Comparison of ENCODE assay signal across 2 cellular contexts in the genomic region with DNA sequence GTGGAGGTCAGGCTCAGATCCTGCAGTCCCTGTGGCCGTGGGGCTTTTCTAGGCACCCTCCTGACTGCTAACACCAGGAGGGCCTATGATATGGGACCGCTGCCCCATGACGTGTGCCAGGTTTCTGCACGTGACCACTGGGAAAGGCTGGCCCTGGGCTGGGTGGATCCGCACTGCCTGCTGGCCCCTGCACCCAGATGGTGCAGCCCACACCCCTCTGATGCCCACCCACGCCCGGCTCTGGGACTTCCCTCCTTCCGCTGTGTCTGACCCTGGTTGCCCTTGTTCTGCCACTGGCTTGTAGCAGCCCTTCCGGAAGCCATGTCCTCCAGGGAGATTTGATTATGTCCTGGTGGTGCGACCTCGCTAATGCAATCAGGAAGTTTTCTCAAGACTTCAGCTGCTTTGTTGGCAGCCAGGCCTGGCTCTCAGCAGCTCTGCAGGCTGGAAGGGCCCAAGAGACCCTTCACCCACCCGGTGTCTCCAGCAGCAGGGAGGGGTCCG.
TF ChIP-seq lines count a peak whose summit lies in the region.
"Not testable (repeated sequence)": the region's sequence is repeated elsewhere in the genome, so short reads cannot be mapped to it uniquely, and the experiment has no call there.

No MANE protein-coding gene starts in this region.

TF ChIP-seq in SK-N-SH treated with all-trans-retinoic acid at 6 μM for 48 hours, 23 proteins besides CTCF, POLR2A, EP300 and RAD21 (continued from another document):
- TF ChIP-seq, protein P1, sequence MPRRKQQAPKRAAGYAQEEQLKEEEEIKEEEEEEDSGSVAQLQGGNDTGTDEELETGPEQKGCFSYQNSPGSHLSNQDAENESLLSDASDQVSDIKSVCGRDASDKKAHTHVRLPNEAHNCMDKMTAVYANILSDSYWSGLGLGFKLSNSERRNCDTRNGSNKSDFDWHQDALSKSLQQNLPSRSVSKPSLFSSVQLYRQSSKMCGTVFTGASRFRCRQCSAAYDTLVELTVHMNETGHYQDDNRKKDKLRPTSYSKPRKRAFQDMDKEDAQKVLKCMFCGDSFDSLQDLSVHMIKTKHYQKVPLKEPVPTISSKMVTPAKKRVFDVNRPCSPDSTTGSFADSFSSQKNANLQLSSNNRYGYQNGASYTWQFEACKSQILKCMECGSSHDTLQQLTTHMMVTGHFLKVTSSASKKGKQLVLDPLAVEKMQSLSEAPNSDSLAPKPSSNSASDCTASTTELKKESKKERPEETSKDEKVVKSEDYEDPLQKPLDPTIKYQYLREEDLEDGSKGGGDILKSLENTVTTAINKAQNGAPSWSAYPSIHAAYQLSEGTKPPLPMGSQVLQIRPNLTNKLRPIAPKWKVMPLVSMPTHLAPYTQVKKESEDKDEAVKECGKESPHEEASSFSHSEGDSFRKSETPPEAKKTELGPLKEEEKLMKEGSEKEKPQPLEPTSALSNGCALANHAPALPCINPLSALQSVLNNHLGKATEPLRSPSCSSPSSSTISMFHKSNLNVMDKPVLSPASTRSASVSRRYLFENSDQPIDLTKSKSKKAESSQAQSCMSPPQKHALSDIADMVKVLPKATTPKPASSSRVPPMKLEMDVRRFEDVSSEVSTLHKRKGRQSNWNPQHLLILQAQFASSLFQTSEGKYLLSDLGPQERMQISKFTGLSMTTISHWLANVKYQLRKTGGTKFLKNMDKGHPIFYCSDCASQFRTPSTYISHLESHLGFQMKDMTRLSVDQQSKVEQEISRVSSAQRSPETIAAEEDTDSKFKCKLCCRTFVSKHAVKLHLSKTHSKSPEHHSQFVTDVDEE (CRISPR knock-in tag; IDR thresholded peaks at IDR 0.05), result peak; percentile 91
- TF ChIP-seq ARNTL (CRISPR knock-in tag; IDR thresholded peaks at IDR 0.05; ENCODE audit: borderline replicate concordance, low read depth) (peak; percentile 14; the same call in 1 of the 2 replicates), ZFP3 (CRISPR knock-in tag; IDR thresholded peaks at IDR 0.05) (peak; percentile 75; the same call in 1 of the 2 replicates), ZNF565 (CRISPR knock-in tag; conservative IDR thresholded peaks at IDR 0.05; ENCODE audit: low read depth) (0 out of 2 replicates have a peak, but pooled peaks have one; percentile 70), ZNF8 (CRISPR knock-in tag; IDR thresholded peaks at IDR 0.05) (peak; percentile 46; the same call in 1 of the 2 replicates)

TF ChIP-seq in HepG2, 621 proteins besides CTCF, POLR2A, EP300 and RAD21:
- TF ChIP-seq, protein P2, sequence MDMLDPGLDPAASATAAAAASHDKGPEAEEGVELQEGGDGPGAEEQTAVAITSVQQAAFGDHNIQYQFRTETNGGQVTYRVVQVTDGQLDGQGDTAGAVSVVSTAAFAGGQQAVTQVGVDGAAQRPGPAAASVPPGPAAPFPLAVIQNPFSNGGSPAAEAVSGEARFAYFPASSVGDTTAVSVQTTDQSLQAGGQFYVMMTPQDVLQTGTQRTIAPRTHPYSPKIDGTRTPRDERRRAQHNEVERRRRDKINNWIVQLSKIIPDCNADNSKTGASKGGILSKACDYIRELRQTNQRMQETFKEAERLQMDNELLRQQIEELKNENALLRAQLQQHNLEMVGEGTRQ (IDR thresholded peaks at IDR 0.05; ENCODE audit: low read depth, low read length), result not testable (repeated sequence)
- TF ChIP-seq, protein P2 (CRISPR knock-in tag; IDR thresholded peaks at IDR 0.05; ENCODE audit: borderline replicate concordance), result peak; percentile 24; the same call in 1 of the 2 replicates
- TF ChIP-seq, protein P3, sequence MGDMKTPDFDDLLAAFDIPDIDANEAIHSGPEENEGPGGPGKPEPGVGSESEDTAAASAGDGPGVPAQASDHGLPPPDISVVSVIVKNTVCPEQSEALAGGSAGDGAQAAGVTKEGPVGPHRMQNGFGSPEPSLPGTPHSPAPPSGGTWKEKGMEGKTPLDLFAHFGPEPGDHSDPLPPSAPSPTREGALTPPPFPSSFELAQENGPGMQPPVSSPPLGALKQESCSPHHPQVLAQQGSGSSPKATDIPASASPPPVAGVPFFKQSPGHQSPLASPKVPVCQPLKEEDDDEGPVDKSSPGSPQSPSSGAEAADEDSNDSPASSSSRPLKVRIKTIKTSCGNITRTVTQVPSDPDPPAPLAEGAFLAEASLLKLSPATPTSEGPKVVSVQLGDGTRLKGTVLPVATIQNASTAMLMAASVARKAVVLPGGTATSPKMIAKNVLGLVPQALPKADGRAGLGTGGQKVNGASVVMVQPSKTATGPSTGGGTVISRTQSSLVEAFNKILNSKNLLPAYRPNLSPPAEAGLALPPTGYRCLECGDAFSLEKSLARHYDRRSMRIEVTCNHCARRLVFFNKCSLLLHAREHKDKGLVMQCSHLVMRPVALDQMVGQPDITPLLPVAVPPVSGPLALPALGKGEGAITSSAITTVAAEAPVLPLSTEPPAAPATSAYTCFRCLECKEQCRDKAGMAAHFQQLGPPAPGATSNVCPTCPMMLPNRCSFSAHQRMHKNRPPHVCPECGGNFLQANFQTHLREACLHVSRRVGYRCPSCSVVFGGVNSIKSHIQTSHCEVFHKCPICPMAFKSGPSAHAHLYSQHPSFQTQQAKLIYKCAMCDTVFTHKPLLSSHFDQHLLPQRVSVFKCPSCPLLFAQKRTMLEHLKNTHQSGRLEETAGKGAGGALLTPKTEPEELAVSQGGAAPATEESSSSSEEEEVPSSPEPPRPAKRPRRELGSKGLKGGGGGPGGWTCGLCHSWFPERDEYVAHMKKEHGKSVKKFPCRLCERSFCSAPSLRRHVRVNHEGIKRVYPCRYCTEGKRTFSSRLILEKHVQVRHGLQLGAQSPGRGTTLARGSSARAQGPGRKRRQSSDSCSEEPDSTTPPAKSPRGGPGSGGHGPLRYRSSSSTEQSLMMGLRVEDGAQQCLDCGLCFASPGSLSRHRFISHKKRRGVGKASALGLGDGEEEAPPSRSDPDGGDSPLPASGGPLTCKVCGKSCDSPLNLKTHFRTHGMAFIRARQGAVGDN (CRISPR knock-in tag; IDR thresholded peaks at IDR 0.05), result peak; percentile 15; the same call in 1 of the 2 replicates
- TF ChIP-seq GABPB1 (CRISPR knock-in tag; IDR thresholded peaks at IDR 0.05), result 0 out of 2 replicates have a peak, but pooled peaks have one; percentile 33
